ENCODE assay signal across 18 cellular contexts in the genomic region with DNA sequence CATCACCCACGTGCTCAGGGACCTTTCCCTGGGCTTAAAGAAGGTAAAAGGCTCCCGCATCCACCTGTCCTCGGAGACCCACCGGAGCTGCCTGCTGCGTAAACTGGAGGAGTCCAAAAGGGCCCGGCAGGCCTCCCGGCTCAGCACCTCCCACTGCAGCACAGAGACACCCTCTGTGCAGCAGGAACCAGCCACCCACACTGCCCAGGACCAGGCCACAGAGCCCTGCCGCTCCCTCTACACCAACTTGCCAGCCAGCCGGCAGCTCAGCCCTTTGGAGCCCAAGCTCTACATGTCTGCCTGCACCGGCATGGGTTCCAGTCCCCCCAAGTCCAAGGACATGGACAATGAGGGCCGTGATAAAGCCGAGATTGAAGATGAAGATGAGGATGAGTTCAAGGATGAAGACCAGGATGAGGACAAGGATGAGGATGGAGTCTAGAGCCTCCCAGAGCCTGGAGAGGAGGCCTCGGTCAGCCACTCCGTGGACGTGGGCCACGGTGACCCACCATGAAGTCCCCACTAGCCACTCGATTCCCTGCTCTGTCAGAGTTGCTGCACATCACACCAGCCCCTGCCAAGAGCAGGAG. TPM values are rescaled to one million over a fixed set of nuclear protein-coding genes. Genes with fewer than 3 reads are reported as not detected.
DNase-seq lines count a peak whose midpoint lies in the region; ATAC-seq, FAIRE-seq and TF ChIP-seq lines count a peak whose summit lies in the region.
"Had no signal": no experiment of that assay in that cellular context is flagged by ENCODE, and none has a peak within 500 bp of the region (broad histone marks: within the 10 kb centered on the region; RNA-seq: fewer than 3 reads in every experiment).

No MANE protein-coding gene starts in this region.

- peaks cover 9% of the 10 kb centered on the region for H3K9me1 ChIP-seq in K562 (ENCODE audit: control insufficient read depth, insufficient read depth, low read length)

- whole genome bisulfite sequencing in K562 (ENCODE audit: insufficient coverage, low coverage, missing lambda C conversion rate) = 63% methylated on average over 17 of the region's 17 CpGs

- H3K4me1 ChIP-seq in K562 (replicated peaks in 1 of 2; ENCODE audit: control insufficient read depth in 2 of 2, insufficient read depth in 2 of 2, low read length in 2 of 2) = peaks cover 31 to 75% of the 10 kb centered on the region in 2 experiments
- peaks cover 5% of the 10 kb centered on the region for H3K4me1 ChIP-seq in neural progenitor cell

- TF ChIP-seq CTCF in K562 (IDR thresholded peaks at IDR 0.05 in 2 of 3, conservative IDR thresholded peaks at IDR 0.05 in 1 of 3; ENCODE audit: insufficient read depth in 2 of 3, low read depth in 1 of 3, low read length in 3 of 3) (no peak), neural progenitor cell (IDR thresholded peaks at IDR 0.05) (no peak)

- no peak overlapping the region for H3K27ac Mint-ChIP-seq in neural progenitor cell

- DNase-seq in H7 (peak; percentile 39), K562 (ENCODE audit: extremely low read depth in 1 of 4, low spot score in 3 of 4) (no peak), neural progenitor cell (ENCODE audit: low spot score) (no peak), DMS79 treated with DMSO at 0.1 percent for 48 hours (lab: John Stamatoyannopoulos, UW) (no peak), NCI-H2196 treated with DMSO at 0.1 percent for 48 hours (lab: John Stamatoyannopoulos, UW; ENCODE audit: unreplicated experiment) (no peak)
- DNase-seq: BE2C; CD4-positive, alpha-beta memory T cell; DMS153; DND-41; GDM1; GOT3 had no signal

- no peak for TF ChIP-seq EP300 in K562 (IDR thresholded peaks at IDR 0.05; ENCODE audit: low read length)

- peaks cover 6% of the 10 kb centered on the region for H3K27me3 Mint-ChIP-seq in neural progenitor cell (ENCODE audit: insufficient read depth, low read depth)
- H3K27me3 Mint-ChIP-seq: CD4-positive, alpha-beta memory T cell had no signal

- no peak overlapping the region for H3K4me2 ChIP-seq in K562 (ENCODE audit: insufficient read depth, low read length)
- no peak overlapping the region for H3K4me2 ChIP-seq in neural progenitor cell
- H3K4me2 ChIP-seq: KMS-11 had no signal

- H3F3A ChIP-seq in neural progenitor cell (ENCODE audit: low read depth) = peaks cover 9% of the 10 kb centered on the region

- H3K4me3 ChIP-seq in H7 (ENCODE audit: insufficient read depth, low read depth, low read length) = no peak overlapping the region
- no peak overlapping the region for H3K4me3 ChIP-seq in K562
- no peak overlapping the region for H3K4me3 ChIP-seq in neural progenitor cell

- in situ Hi-C loops in K562 (cut with MboI) = loop anchor here (25.0 kb wide), 1 partner anchor 499 kb away; no protein-coding TSS in a partner anchor

- POLR2A ChIA-PET in K562 (lab: Yijun Ruan, JAX) = interaction anchor here (0.5 to 76.8 kb wide), 8 partner anchors 17 to 578 kb away, joined by 3 to 4622 read pairs (median 4); a partner anchor contains a TSS

- CTCF ChIA-PET in K562 (lab: Yijun Ruan, JAX; ENCODE audit: low intra/inter-chr PET ratio) = no interaction called here

- H3K9me3 Mint-ChIP-seq in neural progenitor cell = no peaks in the 10 kb centered on the region
- H3K9me3 Mint-ChIP-seq: CD4-positive, alpha-beta memory T cell had no signal

- H4K20me1 ChIP-seq in K562 (replicated peaks; ENCODE audit: control insufficient read depth, insufficient read depth, low read length) = no peaks in the 10 kb centered on the region
- H4K20me1 ChIP-seq in neural progenitor cell (ENCODE audit: low read depth) = no peaks in the 10 kb centered on the region

- no peaks in the 10 kb centered on the region for H3K36me3 Mint-ChIP-seq in neural progenitor cell
- H3K36me3 Mint-ChIP-seq: CD4-positive, alpha-beta memory T cell had no signal

- no peak for FAIRE-seq in K562 (lab: Jason Lieb, UNC)
- FAIRE-seq: A204.1, D721Med, GM12892 had no signal

- H3K79me2 ChIP-seq in K562 (ENCODE audit: control insufficient read depth, insufficient read depth, low read length) (peaks cover 15% of the 10 kb centered on the region; the same call in 2 of the 3 replicates), neural progenitor cell (ENCODE audit: low read depth) (no peaks in the 10 kb centered on the region)

- H3K9me3 ChIP-seq in K562 (replicated peaks; ENCODE audit: control insufficient read depth, insufficient read depth, low read depth, low read length) (no peaks in the 10 kb centered on the region), neural progenitor cell (ENCODE audit: low read depth) (no peaks in the 10 kb centered on the region)
- H3K9me3 ChIP-seq: BE2C had no signal

- peak overlapping the region; percentile 52 for H3K4me3 Mint-ChIP-seq in neural progenitor cell
- H3K4me3 Mint-ChIP-seq: CD4-positive, alpha-beta memory T cell had no signal

- no peak for TF ChIP-seq RAD21 in K562 (CRISPR knock-in tag; conservative IDR thresholded peaks at IDR 0.05 in 1 of 2, IDR thresholded peaks at IDR 0.05 in 1 of 2)

- no peak for TF ChIP-seq POLR2A in K562 (conservative IDR thresholded peaks at IDR 0.05)

- H3K9ac ChIP-seq in K562 (ENCODE audit: insufficient read depth in 1 of 2, low read depth in 2 of 2, low read length in 2 of 2) = peak overlapping the region in 1 of 2 experiments; percentile 79; a peak in 2 of 4 replicates
- no peak overlapping the region for H3K9ac ChIP-seq in neural progenitor cell
- H3K9ac ChIP-seq: KMS-11 had no signal

- H3K27ac ChIP-seq in K562 (ENCODE audit: extremely low read depth, low read depth, low read length) (no peak overlapping the region), neural progenitor cell (no peak overlapping the region)
- H3K27ac ChIP-seq: C4-2B, HL-60, KMS-11 had no signal

- peaks cover 14% of the 10 kb centered on the region for H3K4me1 Mint-ChIP-seq in neural progenitor cell

- intact Hi-C loops in K562 (cut with micrococcal nuclease) = loop anchor here (10.0 kb wide), 1 partner anchor 918 kb away; a partner anchor contains a TSS

- H2AFZ ChIP-seq in K562 (ENCODE audit: low read depth, low read length) (no peak overlapping the region), neural progenitor cell (replicated peaks) (no peak overlapping the region)

- H3K36me3 ChIP-seq in H7 (replicated peaks; ENCODE audit: control insufficient read depth, insufficient read depth, low read length) (no peaks in the 10 kb centered on the region), K562 (ENCODE audit: control insufficient read depth, insufficient read depth, low read length) (no peaks in the 10 kb centered on the region; the same call in 2 of the 3 replicates), neural progenitor cell (no peaks in the 10 kb centered on the region)
- H3K36me3 ChIP-seq: BE2C had no signal

- H3K27me3 ChIP-seq in H7 (ENCODE audit: control insufficient read depth, insufficient read depth, low read length) = peaks cover 6% of the 10 kb centered on the region
- no peaks in the 10 kb centered on the region for H3K27me3 ChIP-seq in K562 (ENCODE audit: control insufficient read depth in 2 of 2, insufficient read depth in 2 of 2, low read length in 2 of 2)
- no peaks in the 10 kb centered on the region for H3K27me3 ChIP-seq in neural progenitor cell
- H3K27me3 ChIP-seq: BE2C had no signal

- no TSS peak for BruUV-seq in K562 (replicated peaks; lab: Mats Ljungman, UMichigan)

- ATAC-seq in K562 = no peak
- ATAC-seq: HCT116 had no signal

RNA-seq across cellular contexts. Expression of a gene that starts 4.2 kb away (rescaled TPM):
- 0.48 and 0.55 TPM in 2 replicates for total RNA-seq in H7 (2014; rRNA removed; shearing (Covaris generic))
- total RNA-seq in K562 (2011; cell fraction: chromatin; rRNA removed; ENCODE audit: low replicate concordance) = 11.2 and 34.3 TPM in 2 replicates
- 28.7 and 33.9 TPM in 2 replicates for total RNA-seq in K562 (2011; cell fraction: nucleolus; rRNA removed)
- total RNA-seq in K562 (2011; cell fraction: nucleoplasm; rRNA removed) = 18.1 and 19.5 TPM in 2 replicates
- total RNA-seq in K562 (2014; rRNA removed) = 9.3 and 13.6 TPM in 2 replicates
- total RNA-seq in K562 (2014; rRNA removed; fragmentation: Illumina TruSeq; extraction: Trizol) = 2.1 and 2.8 TPM in 2 replicates
- 4.7 and 5.2 TPM in 2 replicates for total RNA-seq in K562 (2015; rRNA removed; fragmentation: Illumina TruSeq; extraction: Trizol)
- 11.3 and 15.6 TPM in 2 replicates for total RNA-seq in K562 (2021)
- 1.6 and 2.1 TPM in 2 replicates for polyA plus RNA-seq in K562 (2011; rRNA removed)
- polyA plus RNA-seq in K562 (2011; cell fraction: cytosol; rRNA removed) = 1.8 and 5.8 TPM in 2 replicates
- polyA plus RNA-seq in K562 (2011; cell fraction: nucleus; rRNA removed) = 6.5 and 19.5 TPM in 2 replicates
- polyA plus RNA-seq in K562 (2012) = 5.2 and 6.4 TPM in 2 replicates
- 6.3 and 8.9 TPM in 2 replicates for polyA plus RNA-seq in K562 (2014; fragmentation: Illumina TruSeq; extraction: Trizol)
- polyA plus RNA-seq in K562 (2014; fragmentation: Nextera tagmentation; extraction: Ambion mirVana) = 1 to 10 TPM; 1.6 to 2.3 TPM
- polyA plus RNA-seq in K562 (2014; rRNA removed) = 7.1 and 8.6 TPM in 2 replicates
- 1.3 and 1.8 TPM in 2 replicates for polyA minus RNA-seq in K562 (2011; rRNA and poly(A)+ RNA removed)
- 1.5 and 3.9 TPM in 2 replicates for polyA minus RNA-seq in K562 (2011; cell fraction: cytosol; rRNA and poly(A)+ RNA removed)
- polyA minus RNA-seq in K562 (2011; cell fraction: nucleus; rRNA and poly(A)+ RNA removed) = 8.3 and 12.3 TPM in 2 replicates
- total RNA-seq in neural progenitor cell (ENCODE audit: low replicate concordance) = 0.15 TPM in 1 of 2 replicates, not detected in the other
- polyA plus RNA-seq: CD4-positive, alpha-beta memory T cell had no signal

RNA-seq across cellular contexts. Expression of a gene that starts 5.4 kb away (rescaled TPM):
- total RNA-seq in H7 (2014; rRNA removed; shearing (Covaris generic)) = 29.3 and 54.0 TPM in 2 replicates
- total RNA-seq in K562 (2011; cell fraction: chromatin; rRNA removed; ENCODE audit: low replicate concordance) = 72.2 and 221 TPM in 2 replicates
- 489 and 555 TPM in 2 replicates for total RNA-seq in K562 (2011; cell fraction: nucleolus; rRNA removed)
- 263 and 279 TPM in 2 replicates for total RNA-seq in K562 (2011; cell fraction: nucleoplasm; rRNA removed)
- 894 and 989 TPM in 2 replicates for total RNA-seq in K562 (2014; rRNA removed)
- 41.9 and 82.9 TPM in 2 replicates for total RNA-seq in K562 (2014; rRNA removed; fragmentation: Illumina TruSeq; extraction: Trizol)
- 135 and 153 TPM in 2 replicates for total RNA-seq in K562 (2015; rRNA removed; fragmentation: Illumina TruSeq; extraction: Trizol)
- 551 and 557 TPM in 2 replicates for total RNA-seq in K562 (2021)
- polyA plus RNA-seq in K562 (2011; rRNA removed) = 124 and 218 TPM in 2 replicates
- 273 and 603 TPM in 2 replicates for polyA plus RNA-seq in K562 (2011; cell fraction: cytosol; rRNA removed)
- polyA plus RNA-seq in K562 (2011; cell fraction: nucleus; rRNA removed) = 110 and 123 TPM in 2 replicates
- polyA plus RNA-seq in K562 (2012) = 384 and 632 TPM in 2 replicates
- polyA plus RNA-seq in K562 (2014; fragmentation: Illumina TruSeq; extraction: Trizol) = 33.8 and 82.2 TPM in 2 replicates
- polyA plus RNA-seq in K562 (2014; fragmentation: Nextera tagmentation; extraction: Ambion mirVana) = 10 to 100 TPM; 15.1 to 34.8 TPM
- polyA plus RNA-seq in K562 (2014; rRNA removed) = 666 and 827 TPM in 2 replicates
- 50.1 and 80.5 TPM in 2 replicates for polyA minus RNA-seq in K562 (2011; rRNA and poly(A)+ RNA removed)
- polyA minus RNA-seq in K562 (2011; cell fraction: cytosol; rRNA and poly(A)+ RNA removed) = 107 and 114 TPM in 2 replicates
- 37.7 and 69.6 TPM in 2 replicates for polyA minus RNA-seq in K562 (2011; cell fraction: nucleus; rRNA and poly(A)+ RNA removed)
- 4.3 and 16.6 TPM in 2 replicates for total RNA-seq in neural progenitor cell (ENCODE audit: low replicate concordance)

RNA-seq across cellular contexts. Expression of a gene that starts 6.9 kb away (rescaled TPM):
- total RNA-seq in H7 (2014; rRNA removed; shearing (Covaris generic)) = 53.0 and 57.3 TPM in 2 replicates
- total RNA-seq in K562 (2011; cell fraction: chromatin; rRNA removed; ENCODE audit: low replicate concordance) = 121 and 504 TPM in 2 replicates
- total RNA-seq in K562 (2011; cell fraction: nucleolus; rRNA removed) = 857 and 885 TPM in 2 replicates
- 325 and 370 TPM in 2 replicates for total RNA-seq in K562 (2011; cell fraction: nucleoplasm; rRNA removed)
- total RNA-seq in K562 (2014; rRNA removed) = 871 and 1,007 TPM in 2 replicates
- 69.0 and 87.5 TPM in 2 replicates for total RNA-seq in K562 (2014; rRNA removed; fragmentation: Illumina TruSeq; extraction: Trizol)
- 164 and 196 TPM in 2 replicates for total RNA-seq in K562 (2015; rRNA removed; fragmentation: Illumina TruSeq; extraction: Trizol)
- total RNA-seq in K562 (2021) = 626 and 641 TPM in 2 replicates
- polyA plus RNA-seq in K562 (2011; rRNA removed) = 203 and 277 TPM in 2 replicates
- polyA plus RNA-seq in K562 (2011; cell fraction: cytosol; rRNA removed) = 382 and 1,449 TPM in 2 replicates
- 629 and 1,089 TPM in 2 replicates for polyA plus RNA-seq in K562 (2011; cell fraction: nucleus; rRNA removed)
- 282 and 288 TPM in 2 replicates for polyA plus RNA-seq in K562 (2012)
- 106 and 159 TPM in 2 replicates for polyA plus RNA-seq in K562 (2014; fragmentation: Illumina TruSeq; extraction: Trizol)
- 10 to 100 TPM; 13.5 to 23.5 TPM for polyA plus RNA-seq in K562 (2014; fragmentation: Nextera tagmentation; extraction: Ambion mirVana)
- polyA plus RNA-seq in K562 (2014; rRNA removed) = 707 and 732 TPM in 2 replicates
- 35.0 and 44.2 TPM in 2 replicates for polyA minus RNA-seq in K562 (2011; rRNA and poly(A)+ RNA removed)
- polyA minus RNA-seq in K562 (2011; cell fraction: cytosol; rRNA and poly(A)+ RNA removed) = 212 and 264 TPM in 2 replicates
- polyA minus RNA-seq in K562 (2011; cell fraction: nucleus; rRNA and poly(A)+ RNA removed) = 294 and 313 TPM in 2 replicates
- total RNA-seq in neural progenitor cell (ENCODE audit: low replicate concordance) = 4.8 and 23.4 TPM in 2 replicates

RNA-seq across cellular contexts. Expression of a gene that starts 29.1 kb away (rescaled TPM):
- 23.1 and 23.5 TPM in 2 replicates for total RNA-seq in H7 (2014; rRNA removed; shearing (Covaris generic))
- total RNA-seq in K562 (2011; cell fraction: chromatin; rRNA removed; ENCODE audit: low replicate concordance) = 1,132 and 1,539 TPM in 2 replicates
- total RNA-seq in K562 (2011; cell fraction: nucleolus; rRNA removed) = 736 and 826 TPM in 2 replicates
- 718 and 814 TPM in 2 replicates for total RNA-seq in K562 (2011; cell fraction: nucleoplasm; rRNA removed)
- total RNA-seq in K562 (2014; rRNA removed) (174 and 195 TPM in 2 replicates), K562 (2014; rRNA removed; fragmentation: Illumina TruSeq; extraction: Trizol) (104 and 115 TPM in 2 replicates), K562 (2015; rRNA removed; fragmentation: Illumina TruSeq; extraction: Trizol) (170 and 172 TPM in 2 replicates), K562 (2021) (251 and 267 TPM in 2 replicates), neural progenitor cell (ENCODE audit: low replicate concordance) (14.3 and 28.3 TPM in 2 replicates)
- polyA plus RNA-seq in K562 (2011; rRNA removed) (193 and 247 TPM in 2 replicates), K562 (2014; fragmentation: Illumina TruSeq; extraction: Trizol) (250 and 261 TPM in 2 replicates), K562 (2014; fragmentation: Nextera tagmentation; extraction: Ambion mirVana) (10 to 100 TPM; 13.2 to 28.8 TPM), K562 (2014; rRNA removed) (268 and 298 TPM in 2 replicates)
- polyA plus RNA-seq in K562 (2011; cell fraction: cytosol; rRNA removed) = 143 and 211 TPM in 2 replicates
- 801 and 951 TPM in 2 replicates for polyA plus RNA-seq in K562 (2011; cell fraction: nucleus; rRNA removed)
- 185 and 193 TPM in 2 replicates for polyA plus RNA-seq in K562 (2012)
- polyA minus RNA-seq in K562 (2011; rRNA and poly(A)+ RNA removed) = 228 and 271 TPM in 2 replicates
- polyA minus RNA-seq in K562 (2011; cell fraction: cytosol; rRNA and poly(A)+ RNA removed) = 95.6 and 98.4 TPM in 2 replicates
- 325 and 509 TPM in 2 replicates for polyA minus RNA-seq in K562 (2011; cell fraction: nucleus; rRNA and poly(A)+ RNA removed)
